In genomic region chr1:39609618-39610331, GRCh38 we compare ENCODE assay signal across 8 cellular contexts. TPM values are rescaled to one million over a fixed set of nuclear protein-coding genes. Genes with fewer than 3 reads are reported as not detected.
DNase-seq lines count a peak whose midpoint lies in the region; ATAC-seq and TF ChIP-seq lines count a peak whose summit lies in the region.

No MANE protein-coding gene starts in this region.

- no peaks in the 10 kb centered on the region for H3K4me1 ChIP-seq in BLaER1

- H3K36me3 Mint-ChIP-seq in activated T-helper 17 cell treated with anti-CD3 and anti-CD28 coated beads, Interleukin-2, amount 50 U/mL, for 72 hours (ENCODE audit: low read depth) = no peaks in the 10 kb centered on the region
- no peaks in the 10 kb centered on the region for H3K36me3 Mint-ChIP-seq in glutamatergic neuron (ENCODE audit: unreplicated experiment)

- H3K36me3 ChIP-seq in BLaER1 = no peaks in the 10 kb centered on the region

- H3K4me2 ChIP-seq in BLaER1 = peak overlapping the region; percentile 37

- H3K27me3 ChIP-seq in BLaER1 = no peaks in the 10 kb centered on the region

- POLR2A ChIA-PET in RWPE1 (lab: Yijun Ruan, JAX; ENCODE audit: low non-redundant PET) = interaction anchor here (0.7 kb wide), 1 partner anchor 302 kb away, joined by 8 read pairs; no protein-coding TSS in a partner anchor

- H3K4me3 Mint-ChIP-seq in activated T-helper 17 cell treated with anti-CD3 and anti-CD28 coated beads, Interleukin-2, amount 50 U/mL, for 72 hours = no peak overlapping the region
- peak overlapping the region; percentile 30 for H3K4me3 Mint-ChIP-seq in glutamatergic neuron (ENCODE audit: unreplicated experiment)

- H3K9me3 Mint-ChIP-seq in activated T-helper 17 cell treated with anti-CD3 and anti-CD28 coated beads, Interleukin-2, amount 50 U/mL, for 72 hours = no peaks in the 10 kb centered on the region
- H3K9me3 Mint-ChIP-seq in glutamatergic neuron (ENCODE audit: unreplicated experiment) = no peaks in the 10 kb centered on the region

- no peaks in the 10 kb centered on the region for H3K27me3 Mint-ChIP-seq in activated T-helper 17 cell treated with anti-CD3 and anti-CD28 coated beads, Interleukin-2, amount 50 U/mL, for 72 hours
- peaks cover 7% of the 10 kb centered on the region for H3K27me3 Mint-ChIP-seq in glutamatergic neuron (ENCODE audit: unreplicated experiment)

- peaks cover 4% of the 10 kb centered on the region for H3K4me1 Mint-ChIP-seq in activated T-helper 17 cell treated with anti-CD3 and anti-CD28 coated beads, Interleukin-2, amount 50 U/mL, for 72 hours
- H3K4me1 Mint-ChIP-seq in glutamatergic neuron (ENCODE audit: low read depth, unreplicated experiment) = no peaks in the 10 kb centered on the region

- DNase-seq in RWPE1 (ENCODE audit: low spot score) (peak; percentile 39), glutamatergic neuron (peak; percentile 80), retina (peak; percentile 84), NCI-H1048 (lab: John Stamatoyannopoulos, UW) (no peak)

- CTCF ChIA-PET in RWPE1 (lab: Yijun Ruan, JAX) = interaction anchor here (0.6 to 1.0 kb wide), 3 partner anchors 23 to 196 kb away, joined by 3 to 4 read pairs (median 4); no protein-coding TSS in a partner anchor

- H3K9ac ChIP-seq in BLaER1 = no peak overlapping the region

- TF ChIP-seq CTCF in RWPE1 (conservative IDR thresholded peaks at IDR 0.05; ENCODE audit: low read depth) (peak; percentile 73), glutamatergic neuron (IDR thresholded peaks at IDR 0.05; ENCODE audit: partially characterized antibody, unreplicated experiment) (peak; percentile 69)

- H3K27ac Mint-ChIP-seq in activated T-helper 17 cell treated with anti-CD3 and anti-CD28 coated beads, Interleukin-2, amount 50 U/mL, for 72 hours = no peak overlapping the region
- H3K27ac Mint-ChIP-seq in glutamatergic neuron (ENCODE audit: unreplicated experiment) = no peak overlapping the region

- ATAC-seq in HG02642 (IDR thresholded peaks at IDR 0.05; ENCODE audit: poor library complexity, unreplicated experiment) (peak; percentile 65), HG02973 (IDR thresholded peaks at IDR 0.05; ENCODE audit: unreplicated experiment) (no peak)
- peak; percentile 83 for ATAC-seq in activated T-helper 17 cell treated with anti-CD3 and anti-CD28 coated beads, Interleukin-2, amount 50 U/mL, for 72 hours (replicated peaks)

- no peaks in the 10 kb centered on the region for H4K20me1 ChIP-seq in BLaER1

- H3K27ac ChIP-seq in BLaER1 (no peak overlapping the region), RWPE1 (no peak overlapping the region)

- no peaks in the 10 kb centered on the region for H3K9me3 ChIP-seq in BLaER1

- H3K4me3 ChIP-seq in BLaER1 = no peak overlapping the region

RNA-seq across cellular contexts. Expression of gene HEYL, which starts 29.7 kb away (rescaled TPM):
- under 1 TPM in 1 of 2 donors, not detected in 1; 0.40 TPM for total RNA-seq in activated T-helper 17 cell treated with anti-CD3 and anti-CD28 coated beads, Interleukin-2, amount 50 U/mL, for 72 hours
- 9.0 TPM for total RNA-seq in glutamatergic neuron (ENCODE audit: unreplicated experiment)

RNA-seq across cellular contexts. Expression of gene PABPC4, which starts 33.2 kb away (rescaled TPM):
- total RNA-seq in activated T-helper 17 cell treated with anti-CD3 and anti-CD28 coated beads, Interleukin-2, amount 50 U/mL, for 72 hours = 100 to 1,000 TPM; 181 to 246 TPM
- total RNA-seq in glutamatergic neuron (ENCODE audit: unreplicated experiment) = 131 TPM
